Comparison of ENCODE assay signal across 22 cellular contexts in the genomic region with DNA sequence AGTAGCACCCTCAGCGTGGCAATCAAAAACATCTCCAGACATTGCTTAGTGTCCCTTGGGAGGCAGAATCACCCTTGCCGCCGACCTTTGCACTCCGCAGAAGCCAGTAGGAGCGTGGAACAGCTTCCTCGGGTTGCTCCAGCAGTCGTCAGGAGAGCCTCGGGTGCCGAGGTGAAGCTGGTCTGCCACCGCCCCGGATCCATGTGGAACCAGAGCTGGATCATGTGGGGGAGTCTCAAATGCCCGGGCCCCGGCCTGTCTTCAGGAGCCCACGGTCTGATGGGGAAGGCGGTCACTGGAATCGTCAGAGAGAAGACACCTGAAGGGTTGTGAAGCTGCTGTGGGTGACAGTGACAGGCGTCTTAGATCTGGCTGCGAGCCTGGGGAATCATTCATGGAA. TPM values are rescaled to one million over a fixed set of nuclear protein-coding genes. Genes with fewer than 3 reads are reported as not detected.
DNase-seq lines count a peak whose midpoint lies in the region; ATAC-seq, FAIRE-seq and TF ChIP-seq lines count a peak whose summit lies in the region.
"Had no signal": no experiment of that assay in that cellular context is flagged by ENCODE, and none has a peak within 500 bp of the region (broad histone marks: within the 10 kb centered on the region; RNA-seq: fewer than 3 reads in every experiment).

No MANE protein-coding gene starts in this region.

- CTCF ChIA-PET in HepG2 (lab: Yijun Ruan, JAX; ENCODE audit: low intra/inter-chr PET ratio, low total read pairs), result no interaction called here

- no peak for TF ChIP-seq RAD21 in HepG2 (CRISPR knock-in tag; IDR thresholded peaks at IDR 0.05)

- intact Hi-C loops in HepG2 (cut with micrococcal nuclease; ENCODE audit: unreplicated experiment), result no loop called here

- peaks cover 55% of the 10 kb centered on the region for H3K4me1 ChIP-seq in HepG2 (ENCODE audit: insufficient read depth, low read length)
- peaks cover 0 to 24% of the 10 kb centered on the region in 2 donors for H3K4me1 ChIP-seq in neuronal stem cell (ENCODE audit: control insufficient read depth in 2 of 2, insufficient read depth in 1 of 2, low read depth in 1 of 2, low read length in 2 of 2)
- H3K4me1 ChIP-seq: Caco-2, HAP-1 had no signal

- WGBS in HepG2 (ENCODE audit: low lambda C conversion rate), result 96% methylated on average over 15 of the region's 18 CpGs
- no CpG with 5 or more reads among the region's 18 CpGs for WGBS in neuronal stem cell (ENCODE audit: extremely low coverage in 2 of 2, insufficient read length in 2 of 2, insufficient replicate concordance in 1 of 2), 2 donors

- peak overlapping the region; percentile 24 for H2AK5ac ChIP-seq in neuronal stem cell (ENCODE audit: low read depth, low read length)

- no peaks in the 10 kb centered on the region for H3K9me3 ChIP-seq in WERI-Rb-1 (ENCODE audit: severe bottlenecking)
- no peaks in the 10 kb centered on the region for H3K9me3 ChIP-seq in HepG2 (ENCODE audit: low read length)
- H3K9me3 ChIP-seq in neuronal stem cell (replicated peaks in 1 of 2; ENCODE audit: control insufficient read depth in 2 of 2, insufficient read depth in 1 of 2, low read depth in 1 of 2, low read length in 2 of 2), result no peaks in the 10 kb centered on the region
- H3K9me3 ChIP-seq: Caco-2, HAP-1 had no signal

- DNase-seq in WERI-Rb-1 (no peak), HepG2 (ENCODE audit: low spot score) (no peak), neuronal stem cell (ENCODE audit: low spot score) (no peak), 8988T (no peak), left lobe of liver (ENCODE audit: low spot score) (no peak)
- DNase-seq: Caco-2; CD8-positive, alpha-beta T cell; HFFc6; NCI-H1048; NCI-H1417; NCI-H1694; NCI-H2029 treated with DMSO at 0.1 percent for 48 hours; NCI-H526 treated with DMSO at 0.1 percent for 48 hours; RPMI8226; SHP77 had no signal

- H4K91ac ChIP-seq in neuronal stem cell (ENCODE audit: low read depth, low read length, poor library complexity), result no peak overlapping the region

- BruUV-seq in HepG2 (replicated peaks; lab: Mats Ljungman, UMichigan), result no TSS peak

- H3K36me3 ChIP-seq in WERI-Rb-1 (peaks cover 77% of the 10 kb centered on the region), HepG2 (replicated peaks in 1 of 2; ENCODE audit: control insufficient read depth in 1 of 2, insufficient read depth in 2 of 2, low read length in 2 of 2) (peaks cover 0 to 34% of the 10 kb centered on the region in 2 experiments; a peak in 4 of 5 replicates), neuronal stem cell (replicated peaks in 1 of 2; ENCODE audit: control insufficient read depth in 2 of 2, insufficient read depth in 2 of 2, low read length in 2 of 2) (peaks cover 39 to 93% of the 10 kb centered on the region in 2 donors)

- H3K4me3 ChIP-seq in WERI-Rb-1 (ENCODE audit: low read depth, low read length), result no peak overlapping the region
- no peak overlapping the region for H3K4me3 ChIP-seq in HepG2 (replicated peaks in 1 of 3; ENCODE audit: insufficient read depth in 1 of 3, low read depth in 2 of 3, low read length in 3 of 3)
- H3K4me3 ChIP-seq in neuronal stem cell (ENCODE audit: low read length in 2 of 2), result no peak overlapping the region
- H3K4me3 ChIP-seq: GM23338, HAP-1 had no signal

- H3K4me2 ChIP-seq in HepG2 (ENCODE audit: low read depth, low read length), result no peak overlapping the region
- no peak overlapping the region for H3K4me2 ChIP-seq in neuronal stem cell (ENCODE audit: insufficient read depth, low read length, poor library complexity, severe bottlenecking)
- H3K4me2 ChIP-seq: GM23338 had no signal

- no peak for FAIRE-seq in HepG2 (lab: Jason Lieb, UNC)
- FAIRE-seq: G401.6 had no signal

- H4K20me1 ChIP-seq in HepG2 (ENCODE audit: insufficient read depth, low read length), result no peaks in the 10 kb centered on the region

- TF ChIP-seq CTCF in WERI-Rb-1 (IDR thresholded peaks at IDR 0.05; ENCODE audit: low read depth, low read length) (no peak), HepG2 (CRISPR knock-in tag; IDR thresholded peaks at IDR 0.05) (no peak)

- ATAC-seq in HepG2 (no peak), GM21381 (IDR thresholded peaks at IDR 0.05; ENCODE audit: unreplicated experiment) (no peak), left lobe of liver (no peak), HG02642 (IDR thresholded peaks at IDR 0.05; ENCODE audit: poor library complexity, unreplicated experiment) (no peak)
- ATAC-seq: CD8-positive, alpha-beta T cell; GM23338 had no signal

- in situ Hi-C loops in HepG2 (cut with HindIII; ENCODE audit: extremely low pct_ligation_motif_present, low pct_unique_long_range_greater_than_20kb), result no loop called here

- H2BK120ac ChIP-seq in neuronal stem cell (ENCODE audit: low read depth, low read length), result no peak overlapping the region

- H3K14ac ChIP-seq in neuronal stem cell (ENCODE audit: low read length), result no peak overlapping the region

- no peak overlapping the region for H4K8ac ChIP-seq in neuronal stem cell (ENCODE audit: low read depth, low read length)

- no peaks in the 10 kb centered on the region for H3K27me3 ChIP-seq in WERI-Rb-1 (ENCODE audit: insufficient read depth, low read depth, severe bottlenecking)
- H3K27me3 ChIP-seq in HepG2 (ENCODE audit: control insufficient read depth in 1 of 2, insufficient read depth in 2 of 2, low read length in 2 of 2), result no peaks in the 10 kb centered on the region
- no peaks in the 10 kb centered on the region for H3K27me3 ChIP-seq in neuronal stem cell (ENCODE audit: control insufficient read depth in 3 of 3, insufficient read depth in 3 of 3, low read depth in 1 of 3, low read length in 3 of 3)

- peak overlapping the region; percentile 18 for H2BK12ac ChIP-seq in neuronal stem cell (ENCODE audit: low read length)

- peak overlapping the region; percentile 27 for H2BK5ac ChIP-seq in neuronal stem cell (ENCODE audit: low read length)

- POLR2A ChIA-PET in HepG2 (lab: Yijun Ruan, JAX), result interaction anchor here (1.0 to 2.5 kb wide), 3 partner anchors 10 to 126 kb away, joined by 3 to 13 read pairs (median 12); a partner anchor contains a TSS

- H3K27ac ChIP-seq in WERI-Rb-1, result peak overlapping the region; percentile 95
- peak overlapping the region; percentile 83 for H3K27ac ChIP-seq in HepG2 (ENCODE audit: extremely low read length, insufficient read depth, low read length)
- no peak overlapping the region for H3K27ac ChIP-seq in neuronal stem cell (replicated peaks; ENCODE audit: low read length)
- H3K27ac ChIP-seq: C4-2B, HL-60 had no signal

- no peak overlapping the region for H3K4ac ChIP-seq in neuronal stem cell (ENCODE audit: low read length)

- no peak overlapping the region for H2BK15ac ChIP-seq in neuronal stem cell (ENCODE audit: low read length)

- no peaks in the 10 kb centered on the region for H3K79me2 ChIP-seq in HepG2 (ENCODE audit: insufficient read depth, low read length)

- TF ChIP-seq EP300 in HepG2 (IDR thresholded peaks at IDR 0.05; ENCODE audit: low read depth in 2 of 2, low read length in 2 of 2) (no peak), HepG2 (CRISPR knock-in tag; IDR thresholded peaks at IDR 0.05; ENCODE audit: borderline replicate concordance) (no peak)

- TF ChIP-seq POLR2A in HepG2 (IDR thresholded peaks at IDR 0.05; ENCODE audit: insufficient read depth in 1 of 2, low read depth in 2 of 2, low read length in 2 of 2), result no peak

- H3K18ac ChIP-seq in neuronal stem cell (ENCODE audit: low read length), result no peak overlapping the region

- H3K23ac ChIP-seq in neuronal stem cell (ENCODE audit: low read depth, low read length, poor library complexity), result no peak overlapping the region

- H3K79me1 ChIP-seq in neuronal stem cell (ENCODE audit: low read depth, low read length), result no peaks in the 10 kb centered on the region

- H3K9ac ChIP-seq in HepG2 (ENCODE audit: insufficient read depth, low read depth, low read length) (no peak overlapping the region; the same call in 1 of the 2 replicates), neuronal stem cell (ENCODE audit: low read depth, low read length, poor library complexity) (no peak overlapping the region)

- no peak overlapping the region for H2AFZ ChIP-seq in HepG2 (ENCODE audit: low read length)
- no peak overlapping the region for H2AFZ ChIP-seq in neuronal stem cell (ENCODE audit: low read length)
- H2AFZ ChIP-seq: GM23338 had no signal

RNA-seq across cellular contexts. Expression of a gene that starts 14.3 kb away (rescaled TPM):
- 47.1 and 66.9 TPM in 2 replicates for total RNA-seq in HepG2 (2016; rRNA removed; fragmentation: Illumina TruSeq; extraction: Trizol)
- 15.1 and 17.9 TPM in 2 replicates for total RNA-seq in HepG2 (2016; cell fraction: cytosol; rRNA removed; fragmentation: Illumina TruSeq; extraction: Trizol; ENCODE audit: low read depth)
- 40.9 and 70.6 TPM in 2 replicates for total RNA-seq in HepG2 (2016; cell fraction: insoluble cytoplasmic fraction; rRNA removed; fragmentation: Illumina TruSeq; extraction: Trizol)
- 34.1 and 39.6 TPM in 2 replicates for total RNA-seq in HepG2 (2016; cell fraction: membrane; rRNA removed; fragmentation: Illumina TruSeq; extraction: Trizol)
- 38.8 and 47.2 TPM in 2 replicates for total RNA-seq in HepG2 (2016; cell fraction: nucleus; rRNA removed; fragmentation: Illumina TruSeq; extraction: Trizol)
- 11.6 and 22.5 TPM in 2 replicates for polyA plus RNA-seq in HepG2 (2011; rRNA removed)
- polyA plus RNA-seq in HepG2 (2011; cell fraction: cytosol; rRNA removed), result 12.4 and 13.5 TPM in 2 replicates
- 32.0 and 47.6 TPM in 2 replicates for polyA plus RNA-seq in HepG2 (2011; cell fraction: nucleus; rRNA removed)
- 19.2 and 28.6 TPM in 2 replicates for polyA plus RNA-seq in HepG2 (2012)
- 16.3 and 19.9 TPM in 2 replicates for polyA plus RNA-seq in HepG2 (2016; cell fraction: cytosol; fragmentation: Illumina TruSeq; extraction: Trizol; ENCODE audit: low read depth)
- 42.0 and 50.4 TPM in 2 replicates for polyA plus RNA-seq in HepG2 (2016; cell fraction: insoluble cytoplasmic fraction; fragmentation: Illumina TruSeq; extraction: Trizol; ENCODE audit: low read depth)
- 26.9 and 30.0 TPM in 2 replicates for polyA plus RNA-seq in HepG2 (2016; cell fraction: membrane; fragmentation: Illumina TruSeq; extraction: Trizol; ENCODE audit: low read depth)
- 78.2 and 82.6 TPM in 2 replicates for polyA plus RNA-seq in HepG2 (2016; cell fraction: nucleus; fragmentation: Illumina TruSeq; extraction: Trizol; ENCODE audit: insufficient read depth, low read depth)
- polyA minus RNA-seq in HepG2 (2011; rRNA and poly(A)+ RNA removed; ENCODE audit: low replicate concordance), result 19.6 and 22.9 TPM in 2 replicates
- 6.1 and 8.0 TPM in 2 replicates for polyA minus RNA-seq in HepG2 (2011; cell fraction: cytosol; rRNA and poly(A)+ RNA removed)
- polyA minus RNA-seq in HepG2 (2011; cell fraction: nucleus; rRNA and poly(A)+ RNA removed), result 12.2 and 21.1 TPM in 2 replicates
- polyA plus RNA-seq in neuronal stem cell (2013, experiment 1 of 2), result 25.4 TPM
- 26.4 TPM for polyA plus RNA-seq in neuronal stem cell (2013, experiment 2 of 2)
- total RNA-seq in left lobe of liver, result 16.5 TPM

RNA-seq across cellular contexts. Expression of a gene that starts 14.6 kb away (rescaled TPM):
- total RNA-seq in HepG2 (2016; rRNA removed; fragmentation: Illumina TruSeq; extraction: Trizol) (77.3 and 112 TPM in 2 replicates), left lobe of liver (41.1 TPM)
- 32.4 and 42.7 TPM in 2 replicates for total RNA-seq in HepG2 (2016; cell fraction: cytosol; rRNA removed; fragmentation: Illumina TruSeq; extraction: Trizol; ENCODE audit: low read depth)
- total RNA-seq in HepG2 (2016; cell fraction: insoluble cytoplasmic fraction; rRNA removed; fragmentation: Illumina TruSeq; extraction: Trizol), result 80.5 and 108 TPM in 2 replicates
- 59.5 and 67.4 TPM in 2 replicates for total RNA-seq in HepG2 (2016; cell fraction: membrane; rRNA removed; fragmentation: Illumina TruSeq; extraction: Trizol)
- 37.8 and 41.0 TPM in 2 replicates for total RNA-seq in HepG2 (2016; cell fraction: nucleus; rRNA removed; fragmentation: Illumina TruSeq; extraction: Trizol)
- 26.1 and 33.2 TPM in 2 replicates for polyA plus RNA-seq in HepG2 (2011; rRNA removed)
- 29.9 and 32.2 TPM in 2 replicates for polyA plus RNA-seq in HepG2 (2011; cell fraction: cytosol; rRNA removed)
- 34.9 and 43.2 TPM in 2 replicates for polyA plus RNA-seq in HepG2 (2011; cell fraction: nucleus; rRNA removed)
- 39.1 and 40.4 TPM in 2 replicates for polyA plus RNA-seq in HepG2 (2012)
- polyA plus RNA-seq in HepG2 (2016; cell fraction: cytosol; fragmentation: Illumina TruSeq; extraction: Trizol; ENCODE audit: low read depth), result 36.6 and 44.0 TPM in 2 replicates
- 98.7 and 99.8 TPM in 2 replicates for polyA plus RNA-seq in HepG2 (2016; cell fraction: insoluble cytoplasmic fraction; fragmentation: Illumina TruSeq; extraction: Trizol; ENCODE audit: low read depth)
- 39.9 and 52.5 TPM in 2 replicates for polyA plus RNA-seq in HepG2 (2016; cell fraction: membrane; fragmentation: Illumina TruSeq; extraction: Trizol; ENCODE audit: low read depth)
- polyA plus RNA-seq in HepG2 (2016; cell fraction: nucleus; fragmentation: Illumina TruSeq; extraction: Trizol; ENCODE audit: insufficient read depth, low read depth), result 58.2 and 63.9 TPM in 2 replicates
- 37.1 and 53.3 TPM in 2 replicates for polyA minus RNA-seq in HepG2 (2011; rRNA and poly(A)+ RNA removed; ENCODE audit: low replicate concordance)
- 11.8 and 16.2 TPM in 2 replicates for polyA minus RNA-seq in HepG2 (2011; cell fraction: cytosol; rRNA and poly(A)+ RNA removed)
- polyA minus RNA-seq in HepG2 (2011; cell fraction: nucleus; rRNA and poly(A)+ RNA removed), result 21.0 and 29.1 TPM in 2 replicates
- polyA plus RNA-seq in neuronal stem cell (2013, experiment 1 of 2), result 27.4 TPM
- polyA plus RNA-seq in neuronal stem cell (2013, experiment 2 of 2), result 27.9 TPM
